Comparison of ENCODE assay signal across 17 cellular contexts in genomic region chr2:190357596-190357995, GRCh38. TPM values are rescaled to one million over a fixed set of nuclear protein-coding genes. Genes with fewer than 3 reads are reported as not detected.
DNase-seq lines count a peak whose midpoint lies in the region; ATAC-seq and TF ChIP-seq lines count a peak whose summit lies in the region.
"Had no signal": no experiment of that assay in that cellular context is flagged by ENCODE, and none has a peak within 500 bp of the region (broad histone marks: within the 10 kb centered on the region; RNA-seq: fewer than 3 reads in every experiment).

No MANE protein-coding gene starts in this region.

- intact Hi-C loops in CD4-positive, alpha-beta T cell (cut with DNase I, micrococcal nuclease): loop anchor here in 1 of 2 experiments (2.0 kb wide), 1 partner anchor 15 kb away; the partner anchor contains the start of gene INPP1

- no peaks in the 10 kb centered on the region for H4K20me1 ChIP-seq in GM23338 (replicated peaks; ENCODE audit: insufficient read depth)

- H3K9me3 ChIP-seq in CD4-positive, alpha-beta T cell (ENCODE audit: control insufficient read depth, low read length): no peaks in the 10 kb centered on the region

- no peaks in the 10 kb centered on the region for H3K27me3 ChIP-seq in CD4-positive, alpha-beta T cell (ENCODE audit: control insufficient read depth, insufficient read depth, low read length)
- H3K27me3 ChIP-seq in GM23338 (ENCODE audit: insufficient read depth): no peaks in the 10 kb centered on the region

- H3K27me3 Mint-ChIP-seq in CD4-positive, alpha-beta T cell: no peaks in the 10 kb centered on the region
- H3K27me3 Mint-ChIP-seq in mesothelial cell of epicardium (ENCODE audit: low read depth) (no peaks in the 10 kb centered on the region), GM23338 (ENCODE audit: insufficient read depth, low read depth, poor library complexity) (peaks cover 1% of the 10 kb centered on the region)
- H3K27me3 Mint-ChIP-seq: CD4-positive, CD25-positive, alpha-beta regulatory T cell had no signal

- H3K27ac Mint-ChIP-seq in CD4-positive, alpha-beta T cell: peak overlapping the region; percentile 27
- H3K27ac Mint-ChIP-seq in mesothelial cell of epicardium: peak overlapping the region; percentile 85
- no peak overlapping the region for H3K27ac Mint-ChIP-seq in GM23338
- H3K27ac Mint-ChIP-seq: CD4-positive, CD25-positive, alpha-beta regulatory T cell had no signal

- CTCF ChIA-PET in CD4-positive, alpha-beta T cell (lab: Charles Lee): no interaction called here

- H3K4me3 ChIP-seq in GM23338: no peak overlapping the region
- H3K4me3 ChIP-seq: PC-9 had no signal

- no peak overlapping the region for H3K4me3 Mint-ChIP-seq in CD4-positive, alpha-beta T cell
- no peak overlapping the region for H3K4me3 Mint-ChIP-seq in mesothelial cell of epicardium
- H3K4me3 Mint-ChIP-seq in GM23338: no peak overlapping the region
- H3K4me3 Mint-ChIP-seq: CD4-positive, CD25-positive, alpha-beta regulatory T cell had no signal

- no peak for TF ChIP-seq CTCF in CD4-positive, alpha-beta T cell (IDR thresholded peaks at IDR 0.05)
- TF ChIP-seq CTCF in mesothelial cell of epicardium (IDR thresholded peaks at IDR 0.05; ENCODE audit: unreplicated experiment): no peak
- TF ChIP-seq CTCF in GM23338 (conservative IDR thresholded peaks at IDR 0.05; ENCODE audit: low read depth in 2 of 2): no peak

- DNase-seq in CD4-positive, alpha-beta T cell: no peak
- DNase-seq in NCI-H1694 treated with DMSO at 0.1 percent for 48 hours (lab: John Stamatoyannopoulos, UW): peak; percentile 74
- no peak for DNase-seq in epithelial cell of prostate (ENCODE audit: low read depth, low spot score)
- DNase-seq in mesothelial cell of epicardium (ENCODE audit: low spot score in 2 of 2, unreplicated experiment in 2 of 2): no peak
- no peak for DNase-seq in GM23338 (ENCODE audit: low spot score)
- DNase-seq in NCI-H1048 (lab: John Stamatoyannopoulos, UW): no peak
- no peak for DNase-seq in cerebellum (ENCODE audit: low spot score)
- DNase-seq: AML-193; Calu3; CD4-positive, CD25-positive, alpha-beta regulatory T cell; DMS79 treated with DMSO at 0.1 percent for 48 hours; NCI-H1092 treated with DMSO at 0.1 percent for 48 hours; NCI-H187 treated with DMSO at 0.1 percent for 48 hours; NCI-H524; PC-9; SHP77 had no signal

- H3K79me2 ChIP-seq in GM23338 (replicated peaks; ENCODE audit: insufficient read depth): no peaks in the 10 kb centered on the region

- no peaks in the 10 kb centered on the region for H3K36me3 Mint-ChIP-seq in CD4-positive, alpha-beta T cell (ENCODE audit: low read depth)
- H3K36me3 Mint-ChIP-seq in mesothelial cell of epicardium (no peaks in the 10 kb centered on the region), GM23338 (ENCODE audit: low read depth) (no peaks in the 10 kb centered on the region)
- H3K36me3 Mint-ChIP-seq: CD4-positive, CD25-positive, alpha-beta regulatory T cell had no signal

- H3K9me3 Mint-ChIP-seq in CD4-positive, alpha-beta T cell: no peaks in the 10 kb centered on the region
- H3K9me3 Mint-ChIP-seq in mesothelial cell of epicardium: no peaks in the 10 kb centered on the region
- H3K9me3 Mint-ChIP-seq in GM23338: no peaks in the 10 kb centered on the region; the same call in 2 of the 3 replicates
- H3K9me3 Mint-ChIP-seq: CD4-positive, CD25-positive, alpha-beta regulatory T cell had no signal

- no peak overlapping the region for H3K4me2 ChIP-seq in GM23338
- H3K4me2 ChIP-seq: PC-9 had no signal

- H3K36me3 ChIP-seq in GM23338 (ENCODE audit: insufficient read depth): no peaks in the 10 kb centered on the region

- peaks cover 27% of the 10 kb centered on the region for H3K4me1 Mint-ChIP-seq in CD4-positive, alpha-beta T cell (ENCODE audit: low read depth)
- H3K4me1 Mint-ChIP-seq in mesothelial cell of epicardium (peaks cover 58% of the 10 kb centered on the region), GM23338 (peaks cover 13% of the 10 kb centered on the region)

- no peak overlapping the region for H3K27ac ChIP-seq in CD4-positive, alpha-beta T cell (ENCODE audit: low read depth, low read length)
- H3K27ac ChIP-seq in epithelial cell of prostate (peak overlapping the region; percentile 70), GM23338 (ENCODE audit: low read depth) (no peak overlapping the region)
- H3K27ac ChIP-seq: PC-9 had no signal

- ATAC-seq in CD4-positive, alpha-beta T cell (ENCODE audit: poor library complexity): no peak
- no peak for ATAC-seq in GM23338
- ATAC-seq: HCT116 had no signal

- H2AFZ ChIP-seq in GM23338: no peak overlapping the region
- H2AFZ ChIP-seq: PC-9 had no signal

- H3K4me1 ChIP-seq in GM23338 (ENCODE audit: insufficient read depth): no peaks in the 10 kb centered on the region

- no peaks in the 10 kb centered on the region for H3K9me2 ChIP-seq in GM23338 (ENCODE audit: insufficient read depth)

- POLR2A ChIA-PET in CD4-positive, alpha-beta T cell (lab: Charles Lee): no interaction called here

- H3F3A ChIP-seq in GM23338 (replicated peaks; ENCODE audit: low read depth): no peaks in the 10 kb centered on the region

TF ChIP-seq in GM23338, 12 proteins besides CTCF, POLR2A, EP300 and RAD21 (continues in another document):
- TF ChIP-seq ETS1 (IDR thresholded peaks at IDR 0.05): no peak
- TF ChIP-seq CREB1 (CRISPR knock-in tag; IDR thresholded peaks at IDR 0.05; ENCODE audit: low read depth): no peak

RNA-seq across cellular contexts. Expression of gene INPP1, which starts 14.2 kb away (rescaled TPM):
- total RNA-seq in CD4-positive, alpha-beta T cell: 1 to 10 TPM; 2.0 to 2.7 TPM
- total RNA-seq in mesothelial cell of epicardium (18.4 to 20.6 TPM (median 20.3 TPM) in 3 replicates), cerebellum (7.7 TPM)
- total RNA-seq in GM23338 (2014; rRNA removed; shearing (Covaris generic)): 0.31 and 6.5 TPM in 2 replicates
- polyA plus RNA-seq in GM23338 (2016; fragmentation: Nextera tagmentation; extraction: Ambion mirVana): 1.9 and 2.6 TPM in 2 replicates

RNA-seq across cellular contexts. Expression of gene HIBCH, which starts 38.0 kb away (rescaled TPM):
- 1 to 10 TPM; 3.5 to 7.1 TPM for total RNA-seq in CD4-positive, alpha-beta T cell
- total RNA-seq in mesothelial cell of epicardium (55.7 to 64.0 TPM (median 58.8 TPM) in 3 replicates), cerebellum (36.6 TPM)
- total RNA-seq in GM23338 (2014; rRNA removed; shearing (Covaris generic)): 25.7 and 25.8 TPM in 2 replicates
- 37.7 and 42.3 TPM in 2 replicates for polyA plus RNA-seq in GM23338 (2016; fragmentation: Nextera tagmentation; extraction: Ambion mirVana)

RNA-seq across cellular contexts. Expression of gene MFSD6, which starts 50.6 kb away (rescaled TPM):
- 10 to 100 TPM; 41.2 to 47.8 TPM for total RNA-seq in CD4-positive, alpha-beta T cell
- total RNA-seq in mesothelial cell of epicardium: 10.9 to 12.6 TPM (median 11.7 TPM) in 3 replicates
- 9.6 and 15.8 TPM in 2 replicates for total RNA-seq in GM23338 (2014; rRNA removed; shearing (Covaris generic))
- polyA plus RNA-seq in GM23338 (2016; fragmentation: Nextera tagmentation; extraction: Ambion mirVana): 2.3 and 3.1 TPM in 2 replicates
- 41.2 TPM for total RNA-seq in cerebellum
